27 cellular contexts compared by ENCODE assay signal in genomic region chr9:75909776-75910175, GRCh38. TPM values are rescaled to one million over a fixed set of nuclear protein-coding genes. Genes with fewer than 3 reads are reported as not detected.
A peak's percentile ranks its signal among the peaks of the same experiment; 100 is the strongest.
DNase-seq lines count a peak whose midpoint lies in the region; ATAC-seq, FAIRE-seq and TF ChIP-seq lines count a peak whose summit lies in the region.
"Had no signal": no experiment of that assay in that cellular context is flagged by ENCODE, and none has a peak within 500 bp of the region (broad histone marks: within the 10 kb centered on the region; RNA-seq: fewer than 3 reads in every experiment).

No MANE protein-coding gene starts in this region.

- H3K9ac ChIP-seq in astrocyte (ENCODE audit: low read length) (no peak overlapping the region), colonic mucosa (ENCODE audit: low read depth in 2 of 2, low read length in 2 of 2) (no peak overlapping the region)

- TF ChIP-seq CTCF in activated CD8-positive, alpha-beta T cell treated with anti-CD3 and anti-CD28 coated beads for 36 hours (IDR thresholded peaks at IDR 0.05), result no peak
- no peak for TF ChIP-seq CTCF in astrocyte (IDR thresholded peaks at IDR 0.05; ENCODE audit: insufficient read depth, low read depth, low read length)
- no peak for TF ChIP-seq CTCF in testis (IDR thresholded peaks at IDR 0.05)
- TF ChIP-seq CTCF in colonic mucosa (IDR thresholded peaks at IDR 0.05), result no peak

- H3K4me3 ChIP-seq in astrocyte (ENCODE audit: insufficient read depth, low read depth, low read length), result no peak overlapping the region
- no peak overlapping the region for H3K4me3 ChIP-seq in testis
- no peak overlapping the region for H3K4me3 ChIP-seq in colonic mucosa
- H3K4me3 ChIP-seq: coronary artery, lung, mucosa of descending colon, skin epidermis, stomach, tibial artery had no signal

- ATAC-seq in activated CD8-positive, alpha-beta T cell treated with anti-CD3 and anti-CD28 coated beads for 36 hours, result no peak
- no peak for ATAC-seq in activated CD8-positive, alpha-beta T cell treated with anti-CD3 and anti-CD28 coated beads, Interleukin-2, amount 10 ng/mL, durations not matched to agents 7 days and 5 days
- ATAC-seq in stimulated activated memory B cell treated with anti-CD40 and anti-IgM and Interleukin-4, amounts not matched to agents 10 μg/mL and 1 μg/mL and 100 μg/mL, for 72 hours, result no peak
- ATAC-seq: effector memory CD8-positive, alpha-beta T cell; mucosa of descending colon; Panc1; T-cell had no signal

- H3K27ac Mint-ChIP-seq in activated CD8-positive, alpha-beta T cell treated with anti-CD3 and anti-CD28 coated beads for 36 hours, result no peak overlapping the region
- H3K27ac Mint-ChIP-seq in activated CD8-positive, alpha-beta T cell treated with anti-CD3 and anti-CD28 coated beads, Interleukin-2, amount 10 ng/mL, durations not matched to agents 7 days and 5 days, result no peak overlapping the region
- H3K27ac Mint-ChIP-seq in astrocyte (ENCODE audit: unreplicated experiment), result no peak overlapping the region
- no peak overlapping the region for H3K27ac Mint-ChIP-seq in stimulated activated memory B cell treated with anti-CD40 and anti-IgM and Interleukin-4, amounts not matched to agents 10 μg/mL and 1 μg/mL and 100 μg/mL, for 72 hours
- H3K27ac Mint-ChIP-seq: effector memory CD8-positive, alpha-beta T cell; H9; T-cell had no signal

- no peaks in the 10 kb centered on the region for H3K9me3 ChIP-seq in astrocyte (ENCODE audit: insufficient read depth, low read depth, low read length)
- no peaks in the 10 kb centered on the region for H3K9me3 ChIP-seq in testis
- no peaks in the 10 kb centered on the region for H3K9me3 ChIP-seq in colonic mucosa
- H3K9me3 ChIP-seq: mucosa of descending colon, stomach, tibial artery had no signal

- WGBS in testis, 2 donors, result 62 to 78% methylated on average over 5 of the region's 5 CpGs

- H3K27me3 ChIP-seq in astrocyte (ENCODE audit: insufficient read depth, low read length) (no peaks in the 10 kb centered on the region), testis (no peaks in the 10 kb centered on the region), colonic mucosa (no peaks in the 10 kb centered on the region)
- H3K27me3 ChIP-seq: stomach, tibial artery had no signal

- intact Hi-C loops in activated CD8-positive, alpha-beta T cell treated with anti-CD3 and anti-CD28 coated beads for 36 hours (cut with micrococcal nuclease), result no loop called here
- intact Hi-C loops in testis (cut with DNase I; ENCODE audit: low total_unique reads) (no loop called here), colonic mucosa (cut with DNase I) (no loop called here)

- H3K36me3 ChIP-seq in astrocyte (ENCODE audit: insufficient read depth, low read length), result no peaks in the 10 kb centered on the region
- no peaks in the 10 kb centered on the region for H3K36me3 ChIP-seq in testis (ENCODE audit: low read depth, missing control alignments)
- H3K36me3 ChIP-seq in colonic mucosa, result no peaks in the 10 kb centered on the region
- H3K36me3 ChIP-seq: stomach, tibial artery had no signal

- H4K20me1 ChIP-seq in astrocyte (ENCODE audit: insufficient read depth, low read length), result peaks cover 12% of the 10 kb centered on the region

- no peaks in the 10 kb centered on the region for H3K27me3 Mint-ChIP-seq in activated CD8-positive, alpha-beta T cell treated with anti-CD3 and anti-CD28 coated beads for 36 hours
- no peaks in the 10 kb centered on the region for H3K27me3 Mint-ChIP-seq in activated CD8-positive, alpha-beta T cell treated with anti-CD3 and anti-CD28 coated beads, Interleukin-2, amount 10 ng/mL, durations not matched to agents 7 days and 5 days (ENCODE audit: low read depth)
- H3K27me3 Mint-ChIP-seq in astrocyte (ENCODE audit: low read depth, unreplicated experiment), result no peaks in the 10 kb centered on the region
- H3K27me3 Mint-ChIP-seq in stimulated activated memory B cell treated with anti-CD40 and anti-IgM and Interleukin-4, amounts not matched to agents 10 μg/mL and 1 μg/mL and 100 μg/mL, for 72 hours, result no peaks in the 10 kb centered on the region
- H3K27me3 Mint-ChIP-seq: effector memory CD8-positive, alpha-beta T cell; T-cell had no signal

- no peak for TF ChIP-seq POLR2A in testis (IDR thresholded peaks at IDR 0.05)

- no peaks in the 10 kb centered on the region for H3K9me3 Mint-ChIP-seq in activated CD8-positive, alpha-beta T cell treated with anti-CD3 and anti-CD28 coated beads for 36 hours
- H3K9me3 Mint-ChIP-seq in activated CD8-positive, alpha-beta T cell treated with anti-CD3 and anti-CD28 coated beads, Interleukin-2, amount 10 ng/mL, durations not matched to agents 7 days and 5 days (ENCODE audit: insufficient read depth), result no peaks in the 10 kb centered on the region
- no peaks in the 10 kb centered on the region for H3K9me3 Mint-ChIP-seq in astrocyte (ENCODE audit: unreplicated experiment)
- H3K9me3 Mint-ChIP-seq in stimulated activated memory B cell treated with anti-CD40 and anti-IgM and Interleukin-4, amounts not matched to agents 10 μg/mL and 1 μg/mL and 100 μg/mL, for 72 hours, result peaks cover 2% of the 10 kb centered on the region
- H3K9me3 Mint-ChIP-seq: activated T-cell treated with anti-CD3 and anti-CD28 coated beads, Interleukin-2, amount 50 U/mL, for 4 hours; H9; T-cell had no signal

- H3K27ac ChIP-seq in astrocyte (ENCODE audit: low read depth, low read length) (no peak overlapping the region), testis (no peak overlapping the region), colonic mucosa (no peak overlapping the region)
- H3K27ac ChIP-seq: coronary artery, skin epidermis, stomach, tibial artery had no signal

- DNase-seq in activated CD8-positive, alpha-beta T cell treated with anti-CD3 and anti-CD28 coated beads for 36 hours, result peak; percentile 20
- no peak for DNase-seq in activated CD8-positive, alpha-beta T cell treated with anti-CD3 and anti-CD28 coated beads, Interleukin-2, amount 10 ng/mL, durations not matched to agents 7 days and 5 days
- peak; percentile 81 for DNase-seq in NCI-H2029 (lab: John Stamatoyannopoulos, UW)
- peak; percentile 4 for DNase-seq in astrocyte (ENCODE audit: low read depth)
- DNase-seq in testis, result peak; percentile 74
- no peak for DNase-seq in colonic mucosa
- DNase-seq: activated T-cell treated with anti-CD3 and anti-CD28 coated beads, Interleukin-2, amount 50 U/mL, for 4 hours; amniotic stem cell; DMS53; effector memory CD8-positive, alpha-beta T cell; erythroblast; GDM1; H9; mucosa of descending colon; NCI-H1105; NCI-H187 treated with DMSO at 0.1 percent for 48 hours; NCI-H526; stimulated activated CD8-positive, alpha-beta memory T cell treated with anti-CD3 and anti-CD28 coated beads, Interleukin-4, amount 100 ng/mL, for 48 hours; stomach; T-cell; tibial artery had no signal

- FAIRE-seq in astrocyte (lab: Jason Lieb, UNC), result no peak

- H3K4me1 Mint-ChIP-seq in activated CD8-positive, alpha-beta T cell treated with anti-CD3 and anti-CD28 coated beads for 36 hours (ENCODE audit: low read depth), result peaks cover 48% of the 10 kb centered on the region
- H3K4me1 Mint-ChIP-seq in activated CD8-positive, alpha-beta T cell treated with anti-CD3 and anti-CD28 coated beads, Interleukin-2, amount 10 ng/mL, durations not matched to agents 7 days and 5 days (ENCODE audit: low read depth), result peaks cover 1% of the 10 kb centered on the region
- H3K4me1 Mint-ChIP-seq in astrocyte (ENCODE audit: low read depth, unreplicated experiment), result peaks cover 11% of the 10 kb centered on the region
- no peaks in the 10 kb centered on the region for H3K4me1 Mint-ChIP-seq in stimulated activated memory B cell treated with anti-CD40 and anti-IgM and Interleukin-4, amounts not matched to agents 10 μg/mL and 1 μg/mL and 100 μg/mL, for 72 hours

- H3K36me3 Mint-ChIP-seq in activated CD8-positive, alpha-beta T cell treated with anti-CD3 and anti-CD28 coated beads for 36 hours (ENCODE audit: low read depth), result no peaks in the 10 kb centered on the region
- H3K36me3 Mint-ChIP-seq in activated CD8-positive, alpha-beta T cell treated with anti-CD3 and anti-CD28 coated beads, Interleukin-2, amount 10 ng/mL, durations not matched to agents 7 days and 5 days (ENCODE audit: low read depth), result no peaks in the 10 kb centered on the region
- no peaks in the 10 kb centered on the region for H3K36me3 Mint-ChIP-seq in astrocyte (ENCODE audit: low read depth, unreplicated experiment)
- H3K36me3 Mint-ChIP-seq in stimulated activated memory B cell treated with anti-CD40 and anti-IgM and Interleukin-4, amounts not matched to agents 10 μg/mL and 1 μg/mL and 100 μg/mL, for 72 hours, result no peaks in the 10 kb centered on the region
- H3K36me3 Mint-ChIP-seq: T-cell had no signal

- POLR2A ChIA-PET in activated CD8-positive, alpha-beta T cell treated with anti-CD3 and anti-CD28 coated beads for 36 hours (lab: Charles Lee), result no interaction called here
- POLR2A ChIA-PET in activated CD8-positive, alpha-beta T cell treated with anti-CD3 and anti-CD28 coated beads, Interleukin-2, amount 10 ng/mL, durations not matched to agents 7 days and 5 days (lab: Charles Lee), result no interaction called here

- peaks cover 18% of the 10 kb centered on the region for H3K79me2 ChIP-seq in astrocyte (ENCODE audit: insufficient read depth, low read length)

- no peak overlapping the region for H2AFZ ChIP-seq in astrocyte (ENCODE audit: low read depth, low read length)

- H3K4me1 ChIP-seq in astrocyte (ENCODE audit: insufficient read depth, low read length) (no peaks in the 10 kb centered on the region), testis (peaks cover 35% of the 10 kb centered on the region), colonic mucosa (no peaks in the 10 kb centered on the region)

- H3K4me2 ChIP-seq in astrocyte (ENCODE audit: low read length), result no peak overlapping the region

- CTCF ChIA-PET in activated CD8-positive, alpha-beta T cell treated with anti-CD3 and anti-CD28 coated beads for 36 hours (lab: Charles Lee), result interaction anchor here (1.0 kb wide), 1 partner anchor 87 kb away, joined by 3 read pairs; no protein-coding TSS in a partner anchor
- CTCF ChIA-PET in activated CD8-positive, alpha-beta T cell treated with anti-CD3 and anti-CD28 coated beads, Interleukin-2, amount 10 ng/mL, durations not matched to agents 7 days and 5 days (lab: Charles Lee), result interaction anchor here (1.0 kb wide), 1 partner anchor 45 kb away, joined by 3 read pairs; no protein-coding TSS in a partner anchor

- no peak overlapping the region for H3K4me3 Mint-ChIP-seq in activated CD8-positive, alpha-beta T cell treated with anti-CD3 and anti-CD28 coated beads for 36 hours
- no peak overlapping the region for H3K4me3 Mint-ChIP-seq in activated CD8-positive, alpha-beta T cell treated with anti-CD3 and anti-CD28 coated beads, Interleukin-2, amount 10 ng/mL, durations not matched to agents 7 days and 5 days
- H3K4me3 Mint-ChIP-seq in astrocyte (ENCODE audit: unreplicated experiment), result no peak overlapping the region
- H3K4me3 Mint-ChIP-seq in stimulated activated memory B cell treated with anti-CD40 and anti-IgM and Interleukin-4, amounts not matched to agents 10 μg/mL and 1 μg/mL and 100 μg/mL, for 72 hours, result no peak overlapping the region
- H3K4me3 Mint-ChIP-seq: activated T-cell treated with anti-CD3 and anti-CD28 coated beads, Interleukin-2, amount 50 U/mL, for 4 hours; effector memory CD8-positive, alpha-beta T cell; H9; nephron; T-cell had no signal

RNA-seq across cellular contexts. Expression of gene PCSK5, which starts 19.3 kb away (rescaled TPM):
- total RNA-seq in activated CD8-positive, alpha-beta T cell treated with anti-CD3 and anti-CD28 coated beads for 36 hours, result 1 to 10 TPM; 4.7 to 5.2 TPM
- total RNA-seq in activated CD8-positive, alpha-beta T cell treated with anti-CD3 and anti-CD28 coated beads, Interleukin-2, amount 10 ng/mL, durations not matched to agents 7 days and 5 days, result 1 to 10 TPM; 3.5 to 3.7 TPM
- total RNA-seq in astrocyte (11.5 and 13.1 TPM in 2 replicates), testis (10 to 100 TPM; 27.5 to 50.6 TPM), colonic mucosa (10 to 100 TPM; 36.7 to 55.3 TPM)
- polyA plus RNA-seq in testis (ENCODE audit: insufficient read depth, low read depth, low replicate concordance), result 9.4 TPM

Comparison
In these comparisons a context has a peak if more than half of its experiments do, and no peak if none do; other contexts are left out.
1. DNase-seq: peak in activated CD8-positive, alpha-beta T cell treated with anti-CD3 and anti-CD28 coated beads for 36 hours (single experiment), NCI-H2029 (single experiment), astrocyte (single experiment) and testis (single experiment); none in activated CD8-positive, alpha-beta T cell treated with anti-CD3 and anti-CD28 coated beads, Interleukin-2, amount 10 ng/mL, durations not matched to agents 7 days and 5 days (single experiment) and colonic mucosa (single experiment).